Comparison of ENCODE assay signal across 28 cellular contexts in genomic region chr1:5793516-5793915, GRCh38.
"Had no signal": no experiment of that assay in that cellular context is flagged by ENCODE, and none has a peak within 500 bp of the region (broad histone marks: within the 10 kb centered on the region; RNA-seq: fewer than 3 reads in every experiment).

No MANE protein-coding gene starts in this region.

- ATAC-seq: activated CD4-positive, alpha-beta T cell treated with anti-CD3 and anti-CD28 coated beads for 36 hours; activated CD8-positive, alpha-beta memory T cell treated with anti-CD3 and anti-CD28 coated beads, Interleukin-2, amount 10 ng/mL, durations not matched to agents 7 days and 5 days; activated CD8-positive, alpha-beta T cell treated with anti-CD3 and anti-CD28 coated beads, Interleukin-2, amount 10 ng/mL, durations not matched to agents 7 days and 5 days; activated naive CD4-positive, alpha-beta T cell treated with anti-CD3 and anti-CD28 coated beads, Interleukin-2, amount 50 U/mL, for 72 hours; activated T-cell treated with anti-CD3 and anti-CD28 coated beads, Interleukin-2, amount 50 U/mL, for 72 hours; esophagus mucosa had no signal

- H3K27ac Mint-ChIP-seq: activated CD4-positive, alpha-beta memory T cell treated with anti-CD3 and anti-CD28 coated beads for 36 hours; activated CD4-positive, alpha-beta T cell treated with anti-CD3 and anti-CD28 coated beads for 36 hours; activated CD4-positive, alpha-beta T cell treated with anti-CD3 and anti-CD28 coated beads, Interleukin-2, amount 10 ng/mL, durations not matched to agents 24 days and 14 days; activated CD8-positive, alpha-beta memory T cell treated with anti-CD3 and anti-CD28 coated beads, Interleukin-2, amount 10 ng/mL, durations not matched to agents 7 days and 5 days; activated CD8-positive, alpha-beta T cell treated with anti-CD3 and anti-CD28 coated beads, Interleukin-2, amount 10 ng/mL, durations not matched to agents 7 days and 5 days; activated naive CD4-positive, alpha-beta T cell treated with anti-CD3 and anti-CD28 coated beads, Interleukin-2, amount 10 ng/mL, durations not matched to agents 7 days and 5 days; activated naive CD4-positive, alpha-beta T cell treated with anti-CD3 and anti-CD28 coated beads, Interleukin-2, amount 50 U/mL, for 72 hours; activated naive CD8-positive, alpha-beta T cell treated with anti-CD3 and anti-CD28 coated beads, Interleukin-2, amount 10 ng/mL, durations not matched to agents 7 days and 5 days; activated T-cell treated with anti-CD3 and anti-CD28 coated beads, Interleukin-2, amount 50 U/mL, for 72 hours; dendritic cell treated with granulocyte-macrophage colony-stimulating factor and Interleukin-4, amounts not matched to agents 40 ng/mL and 50 ng/mL, for 4 days; endodermal cell; T-helper 2 cell treated with Interferon-gamma antibody and Interleukin-4, amounts not matched to agents 5 μg/mL and 100 μg/mL, for 36 hours had no signal

- H3K4me1 Mint-ChIP-seq: activated CD4-positive, alpha-beta T cell treated with anti-CD3 and anti-CD28 coated beads for 36 hours; activated CD4-positive, alpha-beta T cell treated with anti-CD3 and anti-CD28 coated beads, Interleukin-2, amount 10 ng/mL, durations not matched to agents 24 days and 14 days; activated CD8-positive, alpha-beta memory T cell treated with anti-CD3 and anti-CD28 coated beads, Interleukin-2, amount 10 ng/mL, durations not matched to agents 7 days and 5 days; activated naive CD4-positive, alpha-beta T cell treated with anti-CD3 and anti-CD28 coated beads, Interleukin-2, amount 10 ng/mL, durations not matched to agents 7 days and 5 days; activated naive CD8-positive, alpha-beta T cell treated with anti-CD3 and anti-CD28 coated beads, Interleukin-2, amount 10 ng/mL, durations not matched to agents 7 days and 5 days; endodermal cell had no signal

- H3K27me3 Mint-ChIP-seq: activated CD4-positive, alpha-beta T cell treated with anti-CD3 and anti-CD28 coated beads, Interleukin-2, amount 10 ng/mL, durations not matched to agents 24 days and 14 days; activated naive CD8-positive, alpha-beta T cell treated with anti-CD3 and anti-CD28 coated beads, Interleukin-2, amount 10 ng/mL, durations not matched to agents 7 days and 5 days had no signal

- H3K9me3 Mint-ChIP-seq: activated CD4-positive, alpha-beta T cell treated with anti-CD3 and anti-CD28 coated beads, Interleukin-2, amount 10 ng/mL, durations not matched to agents 24 days and 14 days had no signal

- DNase-seq: activated CD4-positive, alpha-beta memory T cell treated with anti-CD3 and anti-CD28 coated beads for 36 hours; activated CD4-positive, alpha-beta T cell treated with anti-CD3 and anti-CD28 coated beads for 36 hours; activated CD4-positive, alpha-beta T cell treated with anti-CD3 and anti-CD28 coated beads, Interleukin-2, amount 10 ng/mL, durations not matched to agents 24 days and 14 days; activated CD4-positive, CD25-positive, alpha-beta regulatory T cell; activated CD4-positive, CD25-positive, alpha-beta regulatory T cell treated with anti-CD3 and anti-CD28 coated beads, Interleukin-2, amount 50 U/mL, for 72 hours; activated CD8-positive, alpha-beta memory T cell treated with anti-CD3 and anti-CD28 coated beads, Interleukin-2, amount 10 ng/mL, durations not matched to agents 7 days and 5 days; activated CD8-positive, alpha-beta memory T cell treated with anti-CD3 and anti-CD28 coated beads, Interleukin-2, amount 50 U/mL, for 4 hours; activated CD8-positive, alpha-beta T cell treated with anti-CD3 and anti-CD28 coated beads, Interleukin-2, amount 10 ng/mL, durations not matched to agents 7 days and 5 days; activated gamma-delta T cell; activated naive CD4-positive, alpha-beta T cell; activated naive CD4-positive, alpha-beta T cell treated with anti-CD3 and anti-CD28 coated beads, Interleukin-2, amount 10 ng/mL, durations not matched to agents 7 days and 5 days; activated naive CD8-positive, alpha-beta T cell treated with anti-CD3 and anti-CD28 coated beads, Interleukin-2, amount 10 ng/mL, durations not matched to agents 7 days and 5 days; activated T-cell treated with anti-CD3 and anti-CD28 coated beads, Interleukin-2, amount 50 U/mL, for 1 hour; activated T-cell treated with anti-CD3 and anti-CD28 coated beads, Interleukin-2, amount 50 U/mL, for 72 hours; central memory CD4-positive, alpha-beta T cell; cerebellar nuclear complex; dorsolateral prefrontal cortex; effector memory CD4-positive, alpha-beta T cell; endodermal cell; foreskin fibroblast; head of caudate nucleus; hippocampal formation; T1000 had no signal

- H3K4me3 Mint-ChIP-seq: activated CD4-positive, alpha-beta memory T cell treated with anti-CD3 and anti-CD28 coated beads for 36 hours; activated CD4-positive, alpha-beta T cell treated with anti-CD3 and anti-CD28 coated beads for 36 hours; activated CD4-positive, alpha-beta T cell treated with anti-CD3 and anti-CD28 coated beads, Interleukin-2, amount 10 ng/mL, durations not matched to agents 24 days and 14 days; activated CD8-positive, alpha-beta memory T cell treated with anti-CD3 and anti-CD28 coated beads, Interleukin-2, amount 10 ng/mL, durations not matched to agents 7 days and 5 days; activated CD8-positive, alpha-beta T cell treated with anti-CD3 and anti-CD28 coated beads, Interleukin-2, amount 10 ng/mL, durations not matched to agents 7 days and 5 days; activated naive CD4-positive, alpha-beta T cell treated with anti-CD3 and anti-CD28 coated beads, Interleukin-2, amount 10 ng/mL, durations not matched to agents 7 days and 5 days; activated naive CD8-positive, alpha-beta T cell treated with anti-CD3 and anti-CD28 coated beads, Interleukin-2, amount 10 ng/mL, durations not matched to agents 7 days and 5 days; activated T-cell treated with anti-CD3 and anti-CD28 coated beads, Interleukin-2, amount 50 U/mL, for 72 hours; brain; dendritic cell treated with granulocyte-macrophage colony-stimulating factor and Interleukin-4, amounts not matched to agents 40 ng/mL and 50 ng/mL, for 4 days; endodermal cell; T-helper 2 cell treated with Interferon-gamma antibody and Interleukin-4, amounts not matched to agents 5 μg/mL and 100 μg/mL, for 36 hours had no signal

- H3K36me3 Mint-ChIP-seq: activated CD4-positive, alpha-beta memory T cell treated with anti-CD3 and anti-CD28 coated beads for 36 hours; activated CD8-positive, alpha-beta memory T cell treated with anti-CD3 and anti-CD28 coated beads, Interleukin-2, amount 10 ng/mL, durations not matched to agents 7 days and 5 days; activated naive CD4-positive, alpha-beta T cell treated with anti-CD3 and anti-CD28 coated beads, Interleukin-2, amount 10 ng/mL, durations not matched to agents 7 days and 5 days; activated naive CD4-positive, alpha-beta T cell treated with anti-CD3 and anti-CD28 coated beads, Interleukin-2, amount 50 U/mL, for 72 hours; activated naive CD8-positive, alpha-beta T cell treated with anti-CD3 and anti-CD28 coated beads, Interleukin-2, amount 10 ng/mL, durations not matched to agents 7 days and 5 days; brain had no signal
